ENCODE assay signal across 8 cellular contexts in the genomic region with DNA sequence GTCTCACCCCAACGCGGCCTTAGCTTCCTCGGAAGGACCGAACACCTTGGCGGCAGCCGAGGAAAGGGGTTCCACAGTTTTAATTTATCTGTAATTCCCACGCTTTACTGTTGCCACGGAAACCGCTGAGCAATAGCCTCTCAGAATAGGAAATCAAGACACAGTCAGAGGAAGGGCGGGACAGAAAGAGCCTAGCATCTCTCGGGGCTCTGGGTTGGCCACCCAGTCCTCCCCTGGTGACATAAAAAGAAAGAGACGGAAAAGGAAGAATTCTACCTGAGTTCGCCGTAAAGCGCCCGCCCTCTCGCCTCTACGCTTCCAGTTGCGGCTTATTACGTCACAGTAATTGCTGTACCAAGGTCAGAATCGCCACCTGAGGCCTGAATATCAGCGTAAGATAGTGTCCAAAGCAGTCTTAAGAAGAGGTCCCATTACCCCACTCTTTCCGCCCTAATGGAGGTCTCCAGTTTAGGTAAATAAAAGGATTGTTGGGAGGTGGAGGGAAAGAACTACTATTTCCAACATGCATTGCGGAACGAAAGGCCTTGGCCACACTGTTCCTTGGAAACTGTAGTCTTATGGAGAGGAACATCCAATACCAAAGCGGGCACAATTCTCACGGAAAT. TPM values are rescaled to one million over a fixed set of nuclear protein-coding genes. Genes with fewer than 3 reads are reported as not detected.
DNase-seq lines count a peak whose midpoint lies in the region; ATAC-seq and TF ChIP-seq lines count a peak whose summit lies in the region.

No MANE protein-coding gene starts in this region.

- TF ChIP-seq RAD21 in Ishikawa (IDR thresholded peaks at IDR 0.05; ENCODE audit: low read depth), result no peak

- 0 to 1% methylated on average over 27 of the region's 27 CpGs for WGBS in esophagus, 2 donors

- H3K9me3 ChIP-seq in esophagus (ENCODE audit: control insufficient read depth in 2 of 2, insufficient read depth in 1 of 2, low read depth in 1 of 2, low read length in 1 of 2) (no peaks in the 10 kb centered on the region), mucosa of rectum (ENCODE audit: control insufficient read depth in 2 of 2, low read length in 2 of 2) (no peaks in the 10 kb centered on the region)

- H3K4me3 ChIP-seq in esophagus (ENCODE audit: low read depth in 1 of 2, low read length in 2 of 2), result peak overlapping the region; percentile 71 to 74
- peak overlapping the region; percentile 87 to 93 for H3K4me3 ChIP-seq in mucosa of rectum (ENCODE audit: low read length in 2 of 2)

- peak; percentile 57 for ATAC-seq in GM21619 (IDR thresholded peaks at IDR 0.05; ENCODE audit: unreplicated experiment)

- peak; percentile 97 for DNase-seq in DMS 273 (lab: John Stamatoyannopoulos, UW; ENCODE audit: unreplicated experiment)
- peak; percentile 98 for DNase-seq in OCI-M1 (lab: John Stamatoyannopoulos, UW)
- peak; percentile 80 for DNase-seq in activated T-cell treated with anti-CD3 and anti-CD28 coated beads for 48 hours (ENCODE audit: low read depth)
- peak; percentile 62 to 77 for DNase-seq in stimulated activated CD8-positive, alpha-beta memory T cell treated with anti-CD3 and anti-CD28 coated beads, Interleukin-4, amount 100 ng/mL, for 4 hours (ENCODE audit: low read depth in 2 of 2, low spot score in 1 of 2)

- H3K36me3 ChIP-seq in esophagus (ENCODE audit: control insufficient read depth in 2 of 2, insufficient read depth in 2 of 2, low read length in 1 of 2) (no peaks in the 10 kb centered on the region), mucosa of rectum (ENCODE audit: control insufficient read depth in 2 of 2, insufficient read depth in 2 of 2, low read length in 2 of 2) (no peaks in the 10 kb centered on the region)

- H3K27me3 ChIP-seq in esophagus (ENCODE audit: control insufficient read depth in 1 of 2, insufficient read depth in 2 of 2, low read length in 2 of 2), result no peaks in the 10 kb centered on the region
- no peaks in the 10 kb centered on the region for H3K27me3 ChIP-seq in mucosa of rectum (ENCODE audit: control insufficient read depth in 2 of 2, insufficient read depth in 2 of 2, low read length in 2 of 2)

- peak overlapping the region; percentile 98 to 100 for H3K27ac ChIP-seq in esophagus (ENCODE audit: low read depth in 2 of 2, low read length in 1 of 2)
- peak overlapping the region; percentile 97 to 98 for H3K27ac ChIP-seq in mucosa of rectum (ENCODE audit: low read depth in 2 of 2, low read length in 2 of 2)

- H3K4me1 ChIP-seq in esophagus (ENCODE audit: control insufficient read depth in 2 of 2, insufficient read depth in 2 of 2, low read length in 1 of 2) (no peaks in the 10 kb centered on the region), mucosa of rectum (ENCODE audit: control insufficient read depth in 2 of 2, insufficient read depth in 2 of 2, low read length in 2 of 2) (peaks cover 22 to 38% of the 10 kb centered on the region in 2 donors)

- no peak for TF ChIP-seq EP300 in Ishikawa (IDR thresholded peaks at IDR 0.05; ENCODE audit: borderline replicate concordance)

- peak overlapping the region; percentile 98 to 99 for H3K9ac ChIP-seq in mucosa of rectum (ENCODE audit: low read depth in 1 of 2, low read length in 2 of 2)

TF ChIP-seq in Ishikawa, 13 proteins besides CTCF, POLR2A, EP300 and RAD21:
- peak; percentile 97 for TF ChIP-seq CREB1 (IDR thresholded peaks at IDR 0.05; ENCODE audit: low read depth)
- TF ChIP-seq ZBTB7A (IDR thresholded peaks at IDR 0.05; ENCODE audit: low read depth), result 0 out of 2 replicates have a peak, but pooled peaks have one; percentile 33
- TF ChIP-seq TEAD4 (IDR thresholded peaks at IDR 0.05), result no peak
- TF ChIP-seq, protein P1, sequence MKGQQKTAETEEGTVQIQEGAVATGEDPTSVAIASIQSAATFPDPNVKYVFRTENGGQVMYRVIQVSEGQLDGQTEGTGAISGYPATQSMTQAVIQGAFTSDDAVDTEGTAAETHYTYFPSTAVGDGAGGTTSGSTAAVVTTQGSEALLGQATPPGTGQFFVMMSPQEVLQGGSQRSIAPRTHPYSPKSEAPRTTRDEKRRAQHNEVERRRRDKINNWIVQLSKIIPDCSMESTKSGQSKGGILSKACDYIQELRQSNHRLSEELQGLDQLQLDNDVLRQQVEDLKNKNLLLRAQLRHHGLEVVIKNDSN (IDR thresholded peaks at IDR 0.05), result no peak

RNA-seq across cellular contexts. Expression of a gene that starts 0.8 kb away (rescaled TPM):
- polyA plus RNA-seq in esophagus, result 10 to 100 TPM; 25.2 to 26.1 TPM

RNA-seq across cellular contexts. Expression of a gene that starts 41.4 kb away (rescaled TPM):
- polyA plus RNA-seq in esophagus, result 1 to 10 TPM in 1 of 2 donors, under 1 TPM in 1; 0.49 to 2.3 TPM

RNA-seq across cellular contexts. Expression of a gene that starts 45.1 kb away (rescaled TPM):
- polyA plus RNA-seq in esophagus, result 1 to 10 TPM; 3.7 to 3.8 TPM

RNA-seq across cellular contexts. Expression of a gene that starts 58.2 kb away (rescaled TPM):
- polyA plus RNA-seq in esophagus, result not detected

Comparison
In these comparisons a context has a peak if more than half of its experiments do, and no peak if none do; other contexts are left out.
1. Peak in every context shown above with its lines: DNase-seq, ATAC-seq, H3K4me3 ChIP-seq and H3K27ac ChIP-seq.